Comparison of ENCODE assay signal across 14 cellular contexts in genomic region chr15:48657891-48658591, GRCh38.
"Had no signal": no experiment of that assay in that cellular context is flagged by ENCODE, and none has a peak within 500 bp of the region (broad histone marks: within the 10 kb centered on the region; RNA-seq: fewer than 3 reads in every experiment).

No MANE protein-coding gene starts in this region.

- H3K4me3 Mint-ChIP-seq: central memory CD8-positive, alpha-beta T cell; T-helper 2 cell treated with Interferon-gamma antibody and Interleukin-4, amounts not matched to agents 5 μg/mL and 100 μg/mL, for 36 hours had no signal

- H3K27me3 ChIP-seq: body of pancreas, upper lobe of left lung had no signal

- DNase-seq: activated CD4-positive, alpha-beta T cell treated with anti-CD3 and anti-CD28 coated beads, Interleukin-2, amount 50 U/mL, for 4 hours; activated CD4-positive, CD25-positive, alpha-beta regulatory T cell treated with anti-CD3 and anti-CD28 coated beads, Interleukin-2, amount 50 U/mL, for 72 hours; activated naive CD4-positive, alpha-beta T cell treated with anti-CD3 and anti-CD28 coated beads, Interleukin-2, amount 50 U/mL, for 16 hours; activated T-cell treated with anti-CD3 and anti-CD28 coated beads, Interleukin-2, amount 50 U/mL, for 1 hour; body of pancreas; cortex of kidney; effector CD8-positive, alpha-beta T cell; mammary epithelial cell; retina; stimulated activated CD4-positive, alpha-beta T cell treated with anti-CD3 and anti-CD28 coated beads, Interleukin-2, amount 100 ng/mL, for 24 hours; stimulated activated naive CD4-positive, alpha-beta T cell treated with Interleukin-2 at 50 U/mL for 16 hours; upper lobe of left lung had no signal

- H3K27ac ChIP-seq: body of pancreas, upper lobe of left lung had no signal

- H3K4me1 ChIP-seq: body of pancreas, upper lobe of left lung had no signal

- H3K9me3 Mint-ChIP-seq: central memory CD8-positive, alpha-beta T cell; T-helper 2 cell treated with Interferon-gamma antibody and Interleukin-4, amounts not matched to agents 5 μg/mL and 100 μg/mL, for 36 hours had no signal

- H3K27ac Mint-ChIP-seq: T-helper 2 cell treated with Interferon-gamma antibody and Interleukin-4, amounts not matched to agents 5 μg/mL and 100 μg/mL, for 36 hours had no signal

- H3K4me1 Mint-ChIP-seq: central memory CD8-positive, alpha-beta T cell had no signal

- H3K4me3 ChIP-seq: body of pancreas, upper lobe of left lung had no signal

- H3K36me3 ChIP-seq: upper lobe of left lung had no signal

- H3K9me3 ChIP-seq: body of pancreas, upper lobe of left lung had no signal

- ATAC-seq: body of pancreas had no signal
